Comparison of ENCODE assay signal across 1 cellular context in the genomic region with DNA sequence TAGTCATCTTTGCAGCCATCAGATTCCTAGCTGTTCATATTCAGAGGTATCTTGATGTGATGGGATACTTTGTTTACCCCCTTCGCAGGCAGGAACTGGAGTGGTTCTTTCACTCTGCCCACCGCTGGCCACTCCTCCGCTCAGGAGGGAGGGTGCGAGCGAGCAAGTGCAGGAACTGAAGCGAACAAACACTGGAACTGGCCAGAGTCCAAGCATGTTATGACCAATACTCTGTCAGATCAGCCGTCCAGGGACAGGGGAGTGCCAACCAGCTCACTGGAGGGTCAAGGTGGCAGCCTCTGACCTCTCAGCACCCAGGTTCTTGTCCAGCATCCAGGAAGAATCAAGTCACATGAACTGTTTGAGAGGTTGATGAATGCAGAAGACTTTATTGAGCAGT.
A peak's percentile ranks its signal among the peaks of the same experiment; 100 is the strongest.
TF ChIP-seq lines count a peak whose summit lies in the region.

No MANE protein-coding gene starts in this region.

TF ChIP-seq in HepG2, 621 proteins besides CTCF, POLR2A, EP300 and RAD21 (continued from another document and continues in another):
- TF ChIP-seq, protein P1, sequence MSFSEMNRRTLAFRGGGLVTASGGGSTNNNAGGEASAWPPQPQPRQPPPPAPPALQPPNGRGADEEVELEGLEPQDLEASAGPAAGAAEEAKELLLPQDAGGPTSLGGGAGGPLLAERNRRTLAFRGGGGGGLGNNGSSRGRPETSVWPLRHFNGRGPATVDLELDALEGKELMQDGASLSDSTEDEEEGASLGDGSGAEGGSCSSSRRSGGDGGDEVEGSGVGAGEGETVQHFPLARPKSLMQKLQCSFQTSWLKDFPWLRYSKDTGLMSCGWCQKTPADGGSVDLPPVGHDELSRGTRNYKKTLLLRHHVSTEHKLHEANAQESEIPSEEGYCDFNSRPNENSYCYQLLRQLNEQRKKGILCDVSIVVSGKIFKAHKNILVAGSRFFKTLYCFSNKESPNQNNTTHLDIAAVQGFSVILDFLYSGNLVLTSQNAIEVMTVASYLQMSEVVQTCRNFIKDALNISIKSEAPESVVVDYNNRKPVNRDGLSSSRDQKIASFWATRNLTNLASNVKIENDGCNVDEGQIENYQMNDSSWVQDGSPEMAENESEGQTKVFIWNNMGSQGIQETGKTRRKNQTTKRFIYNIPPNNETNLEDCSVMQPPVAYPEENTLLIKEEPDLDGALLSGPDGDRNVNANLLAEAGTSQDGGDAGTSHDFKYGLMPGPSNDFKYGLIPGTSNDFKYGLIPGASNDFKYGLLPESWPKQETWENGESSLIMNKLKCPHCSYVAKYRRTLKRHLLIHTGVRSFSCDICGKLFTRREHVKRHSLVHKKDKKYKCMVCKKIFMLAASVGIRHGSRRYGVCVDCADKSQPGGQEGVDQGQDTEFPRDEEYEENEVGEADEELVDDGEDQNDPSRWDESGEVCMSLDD (CRISPR knock-in tag; IDR thresholded peaks at IDR 0.05; ENCODE audit: borderline replicate concordance), result no peak
- TF ChIP-seq KDM5B (CRISPR knock-in tag; IDR thresholded peaks at IDR 0.05; ENCODE audit: borderline replicate concordance), result no peak
- TF ChIP-seq, protein P2, sequence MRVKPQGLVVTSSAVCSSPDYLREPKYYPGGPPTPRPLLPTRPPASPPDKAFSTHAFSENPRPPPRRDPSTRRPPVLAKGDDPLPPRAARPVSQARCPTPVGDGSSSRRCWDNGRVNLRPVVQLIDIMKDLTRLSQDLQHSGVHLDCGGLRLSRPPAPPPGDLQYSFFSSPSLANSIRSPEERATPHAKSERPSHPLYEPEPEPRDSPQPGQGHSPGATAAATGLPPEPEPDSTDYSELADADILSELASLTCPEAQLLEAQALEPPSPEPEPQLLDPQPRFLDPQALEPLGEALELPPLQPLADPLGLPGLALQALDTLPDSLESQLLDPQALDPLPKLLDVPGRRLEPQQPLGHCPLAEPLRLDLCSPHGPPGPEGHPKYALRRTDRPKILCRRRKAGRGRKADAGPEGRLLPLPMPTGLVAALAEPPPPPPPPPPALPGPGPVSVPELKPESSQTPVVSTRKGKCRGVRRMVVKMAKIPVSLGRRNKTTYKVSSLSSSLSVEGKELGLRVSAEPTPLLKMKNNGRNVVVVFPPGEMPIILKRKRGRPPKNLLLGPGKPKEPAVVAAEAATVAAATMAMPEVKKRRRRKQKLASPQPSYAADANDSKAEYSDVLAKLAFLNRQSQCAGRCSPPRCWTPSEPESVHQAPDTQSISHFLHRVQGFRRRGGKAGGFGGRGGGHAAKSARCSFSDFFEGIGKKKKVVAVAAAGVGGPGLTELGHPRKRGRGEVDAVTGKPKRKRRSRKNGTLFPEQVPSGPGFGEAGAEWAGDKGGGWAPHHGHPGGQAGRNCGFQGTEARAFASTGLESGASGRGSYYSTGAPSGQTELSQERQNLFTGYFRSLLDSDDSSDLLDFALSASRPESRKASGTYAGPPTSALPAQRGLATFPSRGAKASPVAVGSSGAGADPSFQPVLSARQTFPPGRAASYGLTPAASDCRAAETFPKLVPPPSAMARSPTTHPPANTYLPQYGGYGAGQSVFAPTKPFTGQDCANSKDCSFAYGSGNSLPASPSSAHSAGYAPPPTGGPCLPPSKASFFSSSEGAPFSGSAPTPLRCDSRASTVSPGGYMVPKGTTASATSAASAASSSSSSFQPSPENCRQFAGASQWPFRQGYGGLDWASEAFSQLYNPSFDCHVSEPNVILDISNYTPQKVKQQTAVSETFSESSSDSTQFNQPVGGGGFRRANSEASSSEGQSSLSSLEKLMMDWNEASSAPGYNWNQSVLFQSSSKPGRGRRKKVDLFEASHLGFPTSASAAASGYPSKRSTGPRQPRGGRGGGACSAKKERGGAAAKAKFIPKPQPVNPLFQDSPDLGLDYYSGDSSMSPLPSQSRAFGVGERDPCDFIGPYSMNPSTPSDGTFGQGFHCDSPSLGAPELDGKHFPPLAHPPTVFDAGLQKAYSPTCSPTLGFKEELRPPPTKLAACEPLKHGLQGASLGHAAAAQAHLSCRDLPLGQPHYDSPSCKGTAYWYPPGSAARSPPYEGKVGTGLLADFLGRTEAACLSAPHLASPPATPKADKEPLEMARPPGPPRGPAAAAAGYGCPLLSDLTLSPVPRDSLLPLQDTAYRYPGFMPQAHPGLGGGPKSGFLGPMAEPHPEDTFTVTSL (CRISPR knock-in tag; IDR thresholded peaks at IDR 0.05; ENCODE audit: borderline replicate concordance), result no peak
- peak; percentile 54; the same call in 1 of the 2 replicates for TF ChIP-seq ETV5 (CRISPR knock-in tag; IDR thresholded peaks at IDR 0.05; ENCODE audit: borderline replicate concordance)
- TF ChIP-seq ZNF17 (CRISPR knock-in tag; IDR thresholded peaks at IDR 0.05), result no peak
- no peak for TF ChIP-seq ZFP36L2 (CRISPR knock-in tag; IDR thresholded peaks at IDR 0.05)
- TF ChIP-seq MTERF4 (CRISPR knock-in tag; IDR thresholded peaks at IDR 0.05), result no peak
- TF ChIP-seq ZSCAN30 (CRISPR knock-in tag; IDR thresholded peaks at IDR 0.05), result no peak
- no peak for TF ChIP-seq SRY (CRISPR knock-in tag; IDR thresholded peaks at IDR 0.05)
- no peak for TF ChIP-seq MBNL3 (CRISPR knock-in tag; conservative IDR thresholded peaks at IDR 0.05)
- no peak for TF ChIP-seq ZNF30 (CRISPR knock-in tag; IDR thresholded peaks at IDR 0.05)
- TF ChIP-seq ZNF720 (CRISPR knock-in tag; IDR thresholded peaks at IDR 0.05), result no peak
- no peak for TF ChIP-seq NFRKB (IDR thresholded peaks at IDR 0.05)
- TF ChIP-seq, protein P3, sequence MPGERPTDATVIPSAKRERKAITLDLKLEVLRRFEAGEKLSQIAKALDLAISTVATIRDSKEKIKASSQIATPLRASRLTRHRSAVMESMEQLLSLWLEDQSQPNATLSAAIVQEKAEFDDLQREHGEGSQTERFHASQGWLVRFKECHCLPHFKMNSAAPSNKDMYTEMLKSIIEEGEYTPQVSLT (CRISPR knock-in tag; IDR thresholded peaks at IDR 0.05; ENCODE audit: borderline replicate concordance, low read depth), result no peak
- TF ChIP-seq ZNF773 (CRISPR knock-in tag; IDR thresholded peaks at IDR 0.05; ENCODE audit: borderline replicate concordance), result no peak
- no peak for TF ChIP-seq TSC22D2 (CRISPR knock-in tag; IDR thresholded peaks at IDR 0.05; ENCODE audit: borderline replicate concordance)
- TF ChIP-seq HNRNPUL1 (IDR thresholded peaks at IDR 0.05; ENCODE audit: low read depth, low read length), result no peak
- TF ChIP-seq ARHGAP35 (CRISPR knock-in tag; IDR thresholded peaks at IDR 0.05; ENCODE audit: borderline replicate concordance), result no peak
- TF ChIP-seq THAP8 (CRISPR knock-in tag; IDR thresholded peaks at IDR 0.05; ENCODE audit: borderline replicate concordance), result no peak
- no peak for TF ChIP-seq ZNF780A (CRISPR knock-in tag; IDR thresholded peaks at IDR 0.05)
- TF ChIP-seq ZNF205 (CRISPR knock-in tag; IDR thresholded peaks at IDR 0.05), result peak; percentile 90
- no peak for TF ChIP-seq ZNF749 (CRISPR knock-in tag; IDR thresholded peaks at IDR 0.05; ENCODE audit: borderline replicate concordance)
- TF ChIP-seq ZNF275 (CRISPR knock-in tag; IDR thresholded peaks at IDR 0.05; ENCODE audit: borderline replicate concordance), result no peak
- 0 out of 2 replicates have a peak, but pooled peaks have one; percentile 40 for TF ChIP-seq ZNF747 (CRISPR knock-in tag; IDR thresholded peaks at IDR 0.05; ENCODE audit: borderline replicate concordance)
- TF ChIP-seq SP5 (CRISPR knock-in tag; IDR thresholded peaks at IDR 0.05; ENCODE audit: borderline replicate concordance, low read depth), result peak; percentile 56
- no peak for TF ChIP-seq TCF12 (IDR thresholded peaks at IDR 0.05)
- no peak for TF ChIP-seq TCF12 (CRISPR knock-in tag; IDR thresholded peaks at IDR 0.05)
- TF ChIP-seq HNRNPLL (IDR thresholded peaks at IDR 0.05; ENCODE audit: low read depth, low read length, poor library complexity, severe bottlenecking), result no peak
- no peak for TF ChIP-seq ZNF567 (CRISPR knock-in tag; IDR thresholded peaks at IDR 0.05; ENCODE audit: borderline replicate concordance)
- TF ChIP-seq ZBTB8A (CRISPR knock-in tag; IDR thresholded peaks at IDR 0.05; ENCODE audit: borderline replicate concordance, low read depth), result no peak
- no peak for TF ChIP-seq RNF2 (conservative IDR thresholded peaks at IDR 0.05; ENCODE audit: low read depth)
- no peak for TF ChIP-seq SMYD3 (CRISPR knock-in tag; IDR thresholded peaks at IDR 0.05)
- no peak for TF ChIP-seq ZIK1 (CRISPR knock-in tag; IDR thresholded peaks at IDR 0.05; ENCODE audit: borderline replicate concordance, low read depth)
- no peak for TF ChIP-seq HDAC6 (IDR thresholded peaks at IDR 0.05; ENCODE audit: low read depth, low read length)
- TF ChIP-seq ZNF562 (CRISPR knock-in tag; IDR thresholded peaks at IDR 0.05; ENCODE audit: borderline replicate concordance), result no peak
- no peak for TF ChIP-seq SIX1 (CRISPR knock-in tag; IDR thresholded peaks at IDR 0.05; ENCODE audit: borderline replicate concordance)
- no peak for TF ChIP-seq GABPA (IDR thresholded peaks at IDR 0.05; ENCODE audit: low read depth, low read length)
- no peak for TF ChIP-seq GABPA (CRISPR knock-in tag; IDR thresholded peaks at IDR 0.05; ENCODE audit: low read depth)
- TF ChIP-seq, protein P4, sequence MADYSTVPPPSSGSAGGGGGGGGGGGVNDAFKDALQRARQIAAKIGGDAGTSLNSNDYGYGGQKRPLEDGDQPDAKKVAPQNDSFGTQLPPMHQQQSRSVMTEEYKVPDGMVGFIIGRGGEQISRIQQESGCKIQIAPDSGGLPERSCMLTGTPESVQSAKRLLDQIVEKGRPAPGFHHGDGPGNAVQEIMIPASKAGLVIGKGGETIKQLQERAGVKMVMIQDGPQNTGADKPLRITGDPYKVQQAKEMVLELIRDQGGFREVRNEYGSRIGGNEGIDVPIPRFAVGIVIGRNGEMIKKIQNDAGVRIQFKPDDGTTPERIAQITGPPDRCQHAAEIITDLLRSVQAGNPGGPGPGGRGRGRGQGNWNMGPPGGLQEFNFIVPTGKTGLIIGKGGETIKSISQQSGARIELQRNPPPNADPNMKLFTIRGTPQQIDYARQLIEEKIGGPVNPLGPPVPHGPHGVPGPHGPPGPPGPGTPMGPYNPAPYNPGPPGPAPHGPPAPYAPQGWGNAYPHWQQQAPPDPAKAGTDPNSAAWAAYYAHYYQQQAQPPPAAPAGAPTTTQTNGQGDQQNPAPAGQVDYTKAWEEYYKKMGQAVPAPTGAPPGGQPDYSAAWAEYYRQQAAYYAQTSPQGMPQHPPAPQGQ (CRISPR knock-in tag; IDR thresholded peaks at IDR 0.05; ENCODE audit: borderline replicate concordance), result no peak
- TF ChIP-seq MTF2 (CRISPR knock-in tag; IDR thresholded peaks at IDR 0.05; ENCODE audit: borderline replicate concordance), result no peak
- TF ChIP-seq ZNF331 (CRISPR knock-in tag; IDR thresholded peaks at IDR 0.05), result peak; percentile 51; the same call in 1 of the 2 replicates
- no peak for TF ChIP-seq REL (CRISPR knock-in tag; conservative IDR thresholded peaks at IDR 0.05)
- TF ChIP-seq ZSCAN29 (CRISPR knock-in tag; conservative IDR thresholded peaks at IDR 0.05), result no peak
- TF ChIP-seq THAP11 (CRISPR knock-in tag; IDR thresholded peaks at IDR 0.05), result no peak; the same call in 1 of the 2 replicates
- TF ChIP-seq POLR2AphosphoS5 (IDR thresholded peaks at IDR 0.05; ENCODE audit: low read depth, low read length), result no peak
- TF ChIP-seq SMAD9 (CRISPR knock-in tag; IDR thresholded peaks at IDR 0.05), result no peak
- TF ChIP-seq PAX8 (CRISPR knock-in tag; IDR thresholded peaks at IDR 0.05; ENCODE audit: borderline replicate concordance), result no peak
- no peak for TF ChIP-seq ZNF468 (CRISPR knock-in tag; IDR thresholded peaks at IDR 0.05)
- TF ChIP-seq GMEB1 (CRISPR knock-in tag; IDR thresholded peaks at IDR 0.05; ENCODE audit: borderline replicate concordance), result no peak
- TF ChIP-seq TMF1 (CRISPR knock-in tag; IDR thresholded peaks at IDR 0.05; ENCODE audit: low read depth), result no peak
- TF ChIP-seq HCFC1 (IDR thresholded peaks at IDR 0.05; ENCODE audit: low read depth, low read length), result no peak
- no peak for TF ChIP-seq ZFAT (CRISPR knock-in tag; conservative IDR thresholded peaks at IDR 0.05)
- TF ChIP-seq GFI1 (CRISPR knock-in tag; IDR thresholded peaks at IDR 0.05; ENCODE audit: borderline replicate concordance), result no peak
- no peak for TF ChIP-seq PRPF4 (IDR thresholded peaks at IDR 0.05; ENCODE audit: low read depth, low read length, poor library complexity, severe bottlenecking)
- no peak for TF ChIP-seq ZNF335 (CRISPR knock-in tag; IDR thresholded peaks at IDR 0.05)
- TF ChIP-seq NFYC (CRISPR knock-in tag; IDR thresholded peaks at IDR 0.05), result 0 out of 2 replicates have a peak, but pooled peaks have one; percentile 11
- TF ChIP-seq PLRG1 (conservative IDR thresholded peaks at IDR 0.05), result no peak
- TF ChIP-seq ZNF180 (CRISPR knock-in tag; IDR thresholded peaks at IDR 0.05; ENCODE audit: borderline replicate concordance, low read depth), result no peak
- TF ChIP-seq ZNF317 (CRISPR knock-in tag; IDR thresholded peaks at IDR 0.05), result no peak
- no peak for TF ChIP-seq ISX (CRISPR knock-in tag; conservative IDR thresholded peaks at IDR 0.05)
- TF ChIP-seq ZFY (CRISPR knock-in tag; IDR thresholded peaks at IDR 0.05), result no peak
